In the genomic region with DNA sequence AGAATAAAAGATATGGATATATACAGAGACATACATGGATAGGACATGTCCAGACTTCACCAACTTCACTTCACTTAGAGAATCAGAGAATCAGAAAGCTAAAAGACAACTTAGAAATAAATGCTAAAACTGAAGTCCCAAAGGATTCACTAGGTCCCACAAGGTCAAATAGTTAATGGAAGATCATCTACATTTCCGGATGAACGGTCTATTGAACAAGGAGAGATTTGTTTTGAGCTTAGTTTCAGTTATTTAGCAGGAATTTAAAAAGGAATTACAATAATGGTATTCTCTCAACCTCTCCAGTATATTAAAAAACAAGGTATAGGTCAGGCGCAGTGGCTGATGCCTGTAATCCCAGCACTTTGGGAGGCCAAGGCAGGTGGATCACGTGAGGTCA, we compare ENCODE assay signal across 15 cellular contexts.
DNase-seq lines count a peak whose midpoint lies in the region; ATAC-seq and TF ChIP-seq lines count a peak whose summit lies in the region.
"Had no signal": no experiment of that assay in that cellular context is flagged by ENCODE, and none has a peak within 500 bp of the region (broad histone marks: within the 10 kb centered on the region; RNA-seq: fewer than 3 reads in every experiment).

No MANE protein-coding gene starts in this region.

- peaks cover 53% of the 10 kb centered on the region for H3K4me1 Mint-ChIP-seq in CD8-positive, alpha-beta T cell (ENCODE audit: low read depth)

- H3K27me3 ChIP-seq in BLaER1 (no peaks in the 10 kb centered on the region), ectodermal cell (ENCODE audit: control insufficient read depth, insufficient read depth, low read length, poor library complexity, severe bottlenecking) (no peaks in the 10 kb centered on the region)
- H3K27me3 ChIP-seq in CD8-positive, alpha-beta T cell (ENCODE audit: insufficient read depth, low read length) = no peaks in the 10 kb centered on the region
- H3K27me3 ChIP-seq: BE2C had no signal

- H3K4me3 ChIP-seq in BLaER1 = no peak overlapping the region
- no peak overlapping the region for H3K4me3 ChIP-seq in ectodermal cell (ENCODE audit: insufficient read depth, low read depth, low read length)
- H3K4me3 ChIP-seq in CD8-positive, alpha-beta T cell (ENCODE audit: low read depth, low read length) = no peak overlapping the region
- H3K4me3 ChIP-seq: GM23338 had no signal

- H3K27ac Mint-ChIP-seq in CD8-positive, alpha-beta T cell = no peak overlapping the region
- H3K27ac Mint-ChIP-seq: CD4-positive, alpha-beta T cell; GM23338 had no signal

- H3K9me3 Mint-ChIP-seq in CD8-positive, alpha-beta T cell = no peaks in the 10 kb centered on the region
- H3K9me3 Mint-ChIP-seq: CD4-positive, alpha-beta T cell; GM23338 had no signal

- CTCF ChIA-PET in CD8-positive, alpha-beta T cell (lab: Charles Lee) = interaction anchor here (0.7 kb wide), 1 partner anchor 15 kb away, joined by 3 read pairs; no protein-coding TSS in a partner anchor

- H3K4me3 Mint-ChIP-seq in CD8-positive, alpha-beta T cell = no peak overlapping the region
- H3K4me3 Mint-ChIP-seq: CD4-positive, alpha-beta T cell; GM23338 had no signal

- intact Hi-C loops in CD8-positive, alpha-beta T cell (cut with DNase I, micrococcal nuclease) = loop anchor here in 1 of 2 experiments (5.0 kb wide), 1 partner anchor 37 kb away; no protein-coding TSS in a partner anchor

- DNase-seq in COLO829 (ENCODE audit: low spot score) (peak; percentile 88), kidney tubule cell (ENCODE audit: low spot score) (peak; percentile 13)
- no peak for DNase-seq in CD8-positive, alpha-beta T cell
- DNase-seq: ACHN; BE2C; Calu3; CD4-positive, alpha-beta T cell; DMS 273 treated with DMSO at 0.1 percent for 48 hours; HCEC 1CT had no signal

- H3K4me1 ChIP-seq in BLaER1 = peaks cover 32% of the 10 kb centered on the region
- peaks cover 11% of the 10 kb centered on the region for H3K4me1 ChIP-seq in ectodermal cell (ENCODE audit: control insufficient read depth, insufficient read depth, low read length)
- peaks cover 9% of the 10 kb centered on the region for H3K4me1 ChIP-seq in CD8-positive, alpha-beta T cell (ENCODE audit: insufficient read depth, low read length)

- TF ChIP-seq CTCF in CD8-positive, alpha-beta T cell (IDR thresholded peaks at IDR 0.05) = no peak

- WGBS in ectodermal cell, 2 experiments = 95 to 98% methylated on average over 4 of the region's 4 CpGs

- H3K27ac ChIP-seq in BLaER1 (no peak overlapping the region), ectodermal cell (ENCODE audit: insufficient read depth, low read depth, low read length, poor library complexity, severe bottlenecking) (peak overlapping the region; percentile 50)
- H3K27ac ChIP-seq in CD8-positive, alpha-beta T cell (ENCODE audit: low read depth, low read length) = no peak overlapping the region
- H3K27ac ChIP-seq: C4-2B had no signal

- POLR2A ChIA-PET in CD8-positive, alpha-beta T cell (lab: Charles Lee) = interaction anchor here (0.6 to 0.9 kb wide), 2 partner anchors 11 to 15 kb away, joined by 3 read pairs; no protein-coding TSS in a partner anchor

- H3K9me3 ChIP-seq in BLaER1 (no peaks in the 10 kb centered on the region), ectodermal cell (ENCODE audit: control insufficient read depth, low read length) (no peaks in the 10 kb centered on the region)
- H3K9me3 ChIP-seq in CD8-positive, alpha-beta T cell (ENCODE audit: low read length) = no peaks in the 10 kb centered on the region
- H3K9me3 ChIP-seq: BE2C had no signal

- peak overlapping the region; percentile 34; the same call in 1 of the 2 replicates for H3K4me2 ChIP-seq in BLaER1
- H3K4me2 ChIP-seq: GM23338 had no signal

- H3K9ac ChIP-seq in BLaER1 = no peak overlapping the region

- peaks cover 43% of the 10 kb centered on the region for H3K36me3 Mint-ChIP-seq in CD8-positive, alpha-beta T cell

- H3K27me3 Mint-ChIP-seq in CD8-positive, alpha-beta T cell (ENCODE audit: low read depth) = no peaks in the 10 kb centered on the region
- H3K27me3 Mint-ChIP-seq: CD4-positive, alpha-beta T cell had no signal

- peaks cover 98% of the 10 kb centered on the region for H4K20me1 ChIP-seq in BLaER1

- H3K36me3 ChIP-seq in BLaER1 (peaks cover 16% of the 10 kb centered on the region), ectodermal cell (ENCODE audit: control insufficient read depth, insufficient read depth, low read length) (no peaks in the 10 kb centered on the region)
- H3K36me3 ChIP-seq in CD8-positive, alpha-beta T cell (ENCODE audit: insufficient read depth, low read length) = no peaks in the 10 kb centered on the region
- H3K36me3 ChIP-seq: BE2C had no signal

- ATAC-seq in CD8-positive, alpha-beta T cell = no peak
- no peak for ATAC-seq in GM21528 (IDR thresholded peaks at IDR 0.05; ENCODE audit: low FRiP score, unreplicated experiment)
- ATAC-seq in GM19455 (IDR thresholded peaks at IDR 0.05; ENCODE audit: unreplicated experiment) = no peak
- ATAC-seq: GM23338 had no signal

Comparison
In these comparisons a context has a peak if more than half of its experiments do, and no peak if none do; other contexts are left out.
1. DNase-seq: peak in COLO829 (single experiment) and kidney tubule cell (single experiment); none in CD8-positive, alpha-beta T cell (0 of 7).